Comparison of ENCODE assay signal across 8 cellular contexts in genomic region chr19:13784731-13785452, GRCh38. TPM values are rescaled to one million over a fixed set of nuclear protein-coding genes. Genes with fewer than 3 reads are reported as not detected.
DNase-seq lines count a peak whose midpoint lies in the region; ATAC-seq and TF ChIP-seq lines count a peak whose summit lies in the region.

No MANE protein-coding gene starts in this region.

- peak overlapping the region; percentile 45 for H3K4me3 Mint-ChIP-seq in natural killer cell

- H3K36me3 Mint-ChIP-seq in natural killer cell, result no peaks in the 10 kb centered on the region

- DNase-seq in NCI-H510A treated with DMSO at 0.1 percent for 48 hours (lab: John Stamatoyannopoulos, UW), result peak; percentile 16
- no peak for DNase-seq in NCI-H510A (lab: John Stamatoyannopoulos, UW)
- peak; percentile 16 for DNase-seq in NOMO-1 treated with dmso at 0.1 percent for 144 hours (lab: John Stamatoyannopoulos, UW; ENCODE audit: unreplicated experiment)
- DNase-seq in activated T-cell treated with anti-CD3 and anti-CD28 coated beads for 4 hours, result peak; percentile 69
- peak; percentile 67 for DNase-seq in natural killer cell
- DNase-seq in stimulated activated naive CD4-positive, alpha-beta T cell treated with Interleukin-2 at 50 U/mL for 16 hours (lab: John Stamatoyannopoulos, UW), result peak; percentile 67

- H3K27ac Mint-ChIP-seq in natural killer cell, result peak overlapping the region; percentile 21 to 75

- ATAC-seq in natural killer cell, result peak; percentile 72 to 80 (median 80)
- no peak for ATAC-seq in GM19397 (IDR thresholded peaks at IDR 0.05; ENCODE audit: unreplicated experiment)

- H3K9me3 ChIP-seq in esophagus (ENCODE audit: control insufficient read depth in 2 of 2, insufficient read depth in 1 of 2, low read depth in 1 of 2, low read length in 1 of 2), result no peaks in the 10 kb centered on the region

- H3K27me3 ChIP-seq in esophagus (ENCODE audit: control insufficient read depth in 1 of 2, insufficient read depth in 2 of 2, low read length in 2 of 2), result no peaks in the 10 kb centered on the region

- H3K9me3 Mint-ChIP-seq in natural killer cell, result no peaks in the 10 kb centered on the region

- TF ChIP-seq CTCF in natural killer cell (IDR thresholded peaks at IDR 0.05), result peak; percentile 79

- peak overlapping the region in 1 of 2 donors; percentile 15 for H3K4me3 ChIP-seq in esophagus (ENCODE audit: low read depth in 1 of 2, low read length in 2 of 2)

- WGBS in esophagus, 2 donors, result 16 to 19% methylated on average over 17 of the region's 17 CpGs

- H3K27me3 Mint-ChIP-seq in natural killer cell (ENCODE audit: low read depth in 2 of 2), result no peaks in the 10 kb centered on the region

- H3K27ac ChIP-seq in esophagus (ENCODE audit: low read depth in 2 of 2, low read length in 1 of 2), result peak overlapping the region; percentile 21 to 33

- H3K4me1 Mint-ChIP-seq in natural killer cell, result peaks cover 21 to 26% of the 10 kb centered on the region in 2 donors

- intact Hi-C loops in natural killer cell (cut with micrococcal nuclease), result loop anchor here (1.0 to 2.0 kb wide), 2 partner anchors 52 to 77 kb away; no protein-coding TSS in a partner anchor

- H3K36me3 ChIP-seq in esophagus (ENCODE audit: control insufficient read depth in 2 of 2, insufficient read depth in 2 of 2, low read length in 1 of 2), result no peaks in the 10 kb centered on the region

- H3K4me1 ChIP-seq in esophagus (ENCODE audit: control insufficient read depth in 2 of 2, insufficient read depth in 2 of 2, low read length in 1 of 2), result peaks cover 0 to 4% of the 10 kb centered on the region in 2 donors

RNA-seq across cellular contexts. Expression of gene ZSWIM4, which starts 10.4 kb away (rescaled TPM):
- polyA plus RNA-seq in esophagus, result 10 to 100 TPM; 10.1 to 17.0 TPM
- total RNA-seq in natural killer cell, result 1 to 10 TPM; 5.8 to 5.9 (median 5.9) TPM

RNA-seq across cellular contexts. Expression of gene C19orf53, which starts 10.6 kb away (rescaled TPM):
- polyA plus RNA-seq in esophagus, result 100 to 1,000 TPM; 135 to 174 TPM
- 10 to 100 TPM; 52.2 to 56.6 (median 54.7) TPM for total RNA-seq in natural killer cell

RNA-seq across cellular contexts. Expression of gene MRI1, which starts 20.6 kb away (rescaled TPM):
- 10 to 100 TPM; 17.7 to 28.9 TPM for polyA plus RNA-seq in esophagus
- total RNA-seq in natural killer cell, result 10 to 100 TPM; 25.7 to 35.4 (median 26.7) TPM
